ENCODE assay signal across 11 cellular contexts in genomic region chr6:31657406-31658157, GRCh38. TPM values are rescaled to one million over a fixed set of nuclear protein-coding genes. Genes with fewer than 3 reads are reported as not detected.
DNase-seq lines count a peak whose midpoint lies in the region; ATAC-seq, FAIRE-seq and TF ChIP-seq lines count a peak whose summit lies in the region.
"Had no signal": no experiment of that assay in that cellular context is flagged by ENCODE, and none has a peak within 500 bp of the region (broad histone marks: within the 10 kb centered on the region; RNA-seq: fewer than 3 reads in every experiment).

No MANE protein-coding gene starts in this region.

- no peak overlapping the region for H3K4me3 ChIP-seq in H1 (ENCODE audit: extremely low read depth in 1 of 4, insufficient read depth in 2 of 4, low read depth in 3 of 4, low read length in 4 of 4)

- no peak for TF ChIP-seq EP300 in H1 (IDR thresholded peaks at IDR 0.05; ENCODE audit: borderline replicate concordance in 1 of 2, low read depth in 2 of 2, low read length in 2 of 2)

- no peak overlapping the region for H3K9ac ChIP-seq in H1 (replicated peaks in 1 of 4; ENCODE audit: extremely low read depth in 1 of 4, low read depth in 3 of 4, low read length in 3 of 4)

- POLR2A ChIA-PET in H1 (lab: Charles Lee; ENCODE audit: partially characterized antibody): interaction anchor here (1.0 to 25.5 kb wide), 8 partner anchors 6 to 127 kb away, joined by 3 to 883 read pairs (median 12); partner anchors contain the start of genes AIF1, ATP6V1G2, C6orf47 and CSNK2B

- no peak overlapping the region for H3K4ac ChIP-seq in H1 (replicated peaks; ENCODE audit: insufficient read length, low read depth, low read length)

- no peak for ATAC-seq in stimulated activated memory B cell treated with anti-CD40 and anti-IgM and Interleukin-4, amounts not matched to agents 10 μg/mL and 1 μg/mL and 100 μg/mL, for 72 hours
- no peak for ATAC-seq in HG02884 (IDR thresholded peaks at IDR 0.05; ENCODE audit: unreplicated experiment)
- no peak for ATAC-seq in HG02678 (IDR thresholded peaks at IDR 0.05; ENCODE audit: unreplicated experiment)

- no peak overlapping the region for H3K23ac ChIP-seq in H1 (ENCODE audit: insufficient read length)

- no peak overlapping the region for H2BK120ac ChIP-seq in H1 (replicated peaks; ENCODE audit: low read depth, low read length)

- no peaks in the 10 kb centered on the region for H3K9me3 Mint-ChIP-seq in activated T-cell treated with anti-CD3 and anti-CD28 coated beads, Interleukin-2, amount 50 U/mL, for 24 hours
- H3K9me3 Mint-ChIP-seq in T-helper 1 cell treated with Interleukin-12 subunit alpha and Interleukin-12 subunit beta and Interleukin-4 antibody, amounts not matched to agents 30 μg/mL and 1 μg/mL, for 36 hours: no peaks in the 10 kb centered on the region
- no peaks in the 10 kb centered on the region for H3K9me3 Mint-ChIP-seq in stimulated activated memory B cell treated with anti-CD40 and anti-IgM and Interleukin-4, amounts not matched to agents 10 μg/mL and 1 μg/mL and 100 μg/mL, for 72 hours

- H3K27ac Mint-ChIP-seq in activated T-cell treated with anti-CD3 and anti-CD28 coated beads, Interleukin-2, amount 50 U/mL, for 24 hours: peak overlapping the region; percentile 96
- peak overlapping the region; percentile 67 for H3K27ac Mint-ChIP-seq in T-helper 1 cell treated with Interleukin-12 subunit alpha and Interleukin-12 subunit beta and Interleukin-4 antibody, amounts not matched to agents 30 μg/mL and 1 μg/mL, for 36 hours
- peak overlapping the region; percentile 98 for H3K27ac Mint-ChIP-seq in stimulated activated memory B cell treated with anti-CD40 and anti-IgM and Interleukin-4, amounts not matched to agents 10 μg/mL and 1 μg/mL and 100 μg/mL, for 72 hours

- TF ChIP-seq CTCF in H1 (IDR thresholded peaks at IDR 0.05; ENCODE audit: control extremely low read depth in 1 of 3, insufficient read depth in 1 of 3, low read depth in 1 of 3, low read length in 3 of 3): no peak

- no peak overlapping the region for H4K91ac ChIP-seq in H1 (replicated peaks; ENCODE audit: insufficient read length, low read length)

- peaks cover 9% of the 10 kb centered on the region for H3K79me1 ChIP-seq in H1 (ENCODE audit: low read depth, low read length)

- peak overlapping the region; percentile 35; the same call in 1 of the 2 replicates for H2BK5ac ChIP-seq in H1 (ENCODE audit: low read depth, low read length)

- H4K20me1 ChIP-seq in H1 (replicated peaks in 1 of 2; ENCODE audit: control insufficient read depth in 1 of 2, insufficient read depth in 2 of 2, low read length in 2 of 2): peaks cover 0 to 3% of the 10 kb centered on the region in 2 experiments

- no peak overlapping the region for H2BK20ac ChIP-seq in H1 (ENCODE audit: low read length)

- peaks cover 4 to 10% (median 7%) of the 10 kb centered on the region in 4 experiments; a peak in 5 of 8 replicates for H3K36me3 ChIP-seq in H1 (ENCODE audit: control insufficient read depth in 2 of 4, insufficient read depth in 4 of 4, low read length in 3 of 4)

- H3K56ac ChIP-seq in H1 (replicated peaks; ENCODE audit: insufficient read length, low read depth, low read length): no peak overlapping the region

- H2AFZ ChIP-seq in H1 (ENCODE audit: low read length): no peak overlapping the region

- no peak overlapping the region for H4K8ac ChIP-seq in H1 (ENCODE audit: extremely low read depth, insufficient read depth, low read length)

- H3K18ac ChIP-seq in H1 (ENCODE audit: extremely low read depth, low read length): no peak overlapping the region

- no peaks in the 10 kb centered on the region for H3K27me3 ChIP-seq in H1 (replicated peaks in 1 of 4; ENCODE audit: control insufficient read depth in 3 of 4, extremely low read depth in 1 of 4, insufficient read depth in 3 of 4, low read length in 3 of 4)

- H3K23me2 ChIP-seq in H1 (ENCODE audit: low read depth, low read length): peaks cover 4% of the 10 kb centered on the region

- no peak for TF ChIP-seq POLR2A in H1 (IDR thresholded peaks at IDR 0.05; ENCODE audit: control extremely low read depth in 1 of 2, low read depth in 2 of 2, low read length in 2 of 2)

- H3K4me1 ChIP-seq in H1 (replicated peaks in 1 of 4; ENCODE audit: control insufficient read depth in 3 of 4, insufficient read depth in 4 of 4, low read length in 3 of 4): peaks cover 0 to 7% (median 2%) of the 10 kb centered on the region in 4 experiments; a peak in 3 of 7 replicates

- H3K27ac ChIP-seq in H1 (ENCODE audit: low read depth, low read length): no peak overlapping the region

- H3K4me1 Mint-ChIP-seq in activated T-cell treated with anti-CD3 and anti-CD28 coated beads, Interleukin-2, amount 50 U/mL, for 24 hours (ENCODE audit: low read depth): peaks cover 88% of the 10 kb centered on the region
- H3K4me1 Mint-ChIP-seq in T-helper 1 cell treated with Interleukin-12 subunit alpha and Interleukin-12 subunit beta and Interleukin-4 antibody, amounts not matched to agents 30 μg/mL and 1 μg/mL, for 36 hours (ENCODE audit: low read depth): peaks cover 45% of the 10 kb centered on the region
- peaks cover 73% of the 10 kb centered on the region for H3K4me1 Mint-ChIP-seq in stimulated activated memory B cell treated with anti-CD40 and anti-IgM and Interleukin-4, amounts not matched to agents 10 μg/mL and 1 μg/mL and 100 μg/mL, for 72 hours

- H2AK5ac ChIP-seq in H1 (ENCODE audit: low read depth, low read length): no peak overlapping the region

- TF ChIP-seq RAD21 in H1 (IDR thresholded peaks at IDR 0.05 in 1 of 2, conservative IDR thresholded peaks at IDR 0.05 in 1 of 2; ENCODE audit: low read depth in 2 of 2, low read length in 2 of 2): no peak

- CTCF ChIA-PET in H1 (lab: Charles Lee; ENCODE audit: partially characterized antibody): interaction anchor here (0.6 to 3.2 kb wide), 5 partner anchors 51 to 116 kb away, joined by 3 to 9 read pairs (median 6); no protein-coding TSS in a partner anchor

- H2BK15ac ChIP-seq in H1 (ENCODE audit: low read length): no peak overlapping the region

- 83% methylated on average over 6 of the region's 6 CpGs; no CpG with 5 or more reads in 1 of the 2 experiments for WGBS in H1 (ENCODE audit: extremely low coverage in 1 of 2, insufficient coverage in 1 of 2, insufficient read length in 1 of 2, insufficient replicate concordance in 2 of 2, low coverage in 1 of 2, low lambda C conversion rate in 2 of 2, missing lambda C conversion rate in 1 of 2), 2 experiments

- H3K14ac ChIP-seq in H1 (ENCODE audit: insufficient read length): no peak overlapping the region

- no peak overlapping the region for H2BK12ac ChIP-seq in H1 (ENCODE audit: low read depth, low read length)

- DNase-seq in activated T-cell treated with anti-CD3 and anti-CD28 coated beads, Interleukin-2, amount 50 U/mL, for 24 hours: no peak
- DNase-seq in activated T-cell treated with anti-CD3 and anti-CD28 coated beads, Interleukin-2, amount 50 U/mL, for 48 hours: no peak
- no peak for DNase-seq in H1 (ENCODE audit: low read depth in 1 of 2, low spot score in 2 of 2)
- no peak for DNase-seq in NCI-H2196 (lab: John Stamatoyannopoulos, UW; ENCODE audit: unreplicated experiment)
- DNase-seq: mammary epithelial cell, NCI-H1105, NCI-H524 treated with DMSO at 0.1 percent for 48 hours had no signal

- peak overlapping the region; percentile 96 for H3K4me3 Mint-ChIP-seq in activated T-cell treated with anti-CD3 and anti-CD28 coated beads, Interleukin-2, amount 50 U/mL, for 24 hours
- peak overlapping the region; percentile 76 for H3K4me3 Mint-ChIP-seq in T-helper 1 cell treated with Interleukin-12 subunit alpha and Interleukin-12 subunit beta and Interleukin-4 antibody, amounts not matched to agents 30 μg/mL and 1 μg/mL, for 36 hours
- peak overlapping the region; percentile 97 for H3K4me3 Mint-ChIP-seq in stimulated activated memory B cell treated with anti-CD40 and anti-IgM and Interleukin-4, amounts not matched to agents 10 μg/mL and 1 μg/mL and 100 μg/mL, for 72 hours

- H3K9me3 ChIP-seq in H1 (ENCODE audit: insufficient read depth in 2 of 2, low read depth in 1 of 2, low read length in 1 of 2): no peaks in the 10 kb centered on the region

- no peak for FAIRE-seq in H1 (lab: Jason Lieb, UNC)

- no peak overlapping the region for H4K5ac ChIP-seq in H1 (ENCODE audit: insufficient read length, low read depth, low read length)

- no peak overlapping the region for H3K4me2 ChIP-seq in H1 (ENCODE audit: insufficient read depth in 1 of 2, low read depth in 2 of 2, low read length in 2 of 2)

- no peaks in the 10 kb centered on the region for H3K27me3 Mint-ChIP-seq in activated T-cell treated with anti-CD3 and anti-CD28 coated beads, Interleukin-2, amount 50 U/mL, for 24 hours
- no peaks in the 10 kb centered on the region for H3K27me3 Mint-ChIP-seq in T-helper 1 cell treated with Interleukin-12 subunit alpha and Interleukin-12 subunit beta and Interleukin-4 antibody, amounts not matched to agents 30 μg/mL and 1 μg/mL, for 36 hours (ENCODE audit: low read depth)
- no peaks in the 10 kb centered on the region for H3K27me3 Mint-ChIP-seq in stimulated activated memory B cell treated with anti-CD40 and anti-IgM and Interleukin-4, amounts not matched to agents 10 μg/mL and 1 μg/mL and 100 μg/mL, for 72 hours

- peaks cover 87% of the 10 kb centered on the region for H3K36me3 Mint-ChIP-seq in activated T-cell treated with anti-CD3 and anti-CD28 coated beads, Interleukin-2, amount 50 U/mL, for 24 hours (ENCODE audit: low read depth)
- H3K36me3 Mint-ChIP-seq in T-helper 1 cell treated with Interleukin-12 subunit alpha and Interleukin-12 subunit beta and Interleukin-4 antibody, amounts not matched to agents 30 μg/mL and 1 μg/mL, for 36 hours (ENCODE audit: low read depth): peaks cover 42% of the 10 kb centered on the region
- H3K36me3 Mint-ChIP-seq in stimulated activated memory B cell treated with anti-CD40 and anti-IgM and Interleukin-4, amounts not matched to agents 10 μg/mL and 1 μg/mL and 100 μg/mL, for 72 hours: peaks cover 54% of the 10 kb centered on the region

- peaks cover 0 to 22% of the 10 kb centered on the region in 2 experiments; a peak in 2 of 4 replicates for H3K79me2 ChIP-seq in H1 (ENCODE audit: control insufficient read depth in 1 of 2, insufficient read depth in 2 of 2, low read length in 2 of 2)

RNA-seq across cellular contexts. Expression of gene APOM, which starts 1.9 kb away (rescaled TPM):
- 3.4 and 3.8 TPM in 2 replicates for total RNA-seq in H1 (2021; fragmentation: NEBNext Ultra II Directional; extraction: Animal tissue kit (Norgen Biotek cat#: 25700))
- polyA plus RNA-seq in H1 (2011; rRNA removed): 9.2 and 12.0 TPM in 2 replicates
- polyA plus RNA-seq in H1 (2011; cell fraction: cytosol; rRNA removed): 9.2 TPM
- 9.6 TPM for polyA plus RNA-seq in H1 (2011; cell fraction: nucleus; rRNA removed)
- 3.4 to 6.3 TPM (median 5.9 TPM) in 4 replicates for polyA plus RNA-seq in H1 (2012, experiment 1 of 2)
- polyA plus RNA-seq in H1 (2012, experiment 2 of 2): 8.1 TPM
- 5.3 TPM for polyA plus RNA-seq in H1 (2013, experiment 1 of 2)
- polyA plus RNA-seq in H1 (2013, experiment 2 of 2): 5.8 TPM
- polyA minus RNA-seq in H1 (2011; rRNA and poly(A)+ RNA removed): 2.5 and 3.5 TPM in 2 replicates
- polyA minus RNA-seq in H1 (2011; cell fraction: cytosol; rRNA and poly(A)+ RNA removed): 1.8 TPM
- 2.9 TPM for polyA minus RNA-seq in H1 (2011; cell fraction: nucleus; rRNA and poly(A)+ RNA removed)

RNA-seq across cellular contexts. Expression of gene C6orf47, which starts 3.0 kb away (rescaled TPM):
- 14.6 and 15.6 TPM in 2 replicates for total RNA-seq in H1 (2021; fragmentation: NEBNext Ultra II Directional; extraction: Animal tissue kit (Norgen Biotek cat#: 25700))
- polyA plus RNA-seq in H1 (2011; rRNA removed): 4.7 and 7.2 TPM in 2 replicates
- 9.1 TPM for polyA plus RNA-seq in H1 (2011; cell fraction: cytosol; rRNA removed)
- 7.5 TPM for polyA plus RNA-seq in H1 (2011; cell fraction: nucleus; rRNA removed)
- 11.6 to 14.9 TPM (median 13.3 TPM) in 4 replicates for polyA plus RNA-seq in H1 (2012, experiment 1 of 2)
- 6.6 TPM for polyA plus RNA-seq in H1 (2012, experiment 2 of 2)
- polyA plus RNA-seq in H1 (2013, experiment 1 of 2): 8.5 TPM
- 8.5 TPM for polyA plus RNA-seq in H1 (2013, experiment 2 of 2)
- polyA minus RNA-seq in H1 (2011; rRNA and poly(A)+ RNA removed): 6.3 and 7.1 TPM in 2 replicates
- 5.7 TPM for polyA minus RNA-seq in H1 (2011; cell fraction: cytosol; rRNA and poly(A)+ RNA removed)
- polyA minus RNA-seq in H1 (2011; cell fraction: nucleus; rRNA and poly(A)+ RNA removed): 9.6 TPM

RNA-seq across cellular contexts. Expression of gene BAG6, which starts 5.1 kb away (rescaled TPM):
- total RNA-seq in H1 (2021; fragmentation: NEBNext Ultra II Directional; extraction: Animal tissue kit (Norgen Biotek cat#: 25700)): 325 and 354 TPM in 2 replicates
- 199 and 291 TPM in 2 replicates for polyA plus RNA-seq in H1 (2011; rRNA removed)
- 144 TPM for polyA plus RNA-seq in H1 (2011; cell fraction: cytosol; rRNA removed)
- 514 TPM for polyA plus RNA-seq in H1 (2011; cell fraction: nucleus; rRNA removed)
- 272 to 370 TPM (median 354 TPM) in 4 replicates for polyA plus RNA-seq in H1 (2012, experiment 1 of 2)
- polyA plus RNA-seq in H1 (2012, experiment 2 of 2): 428 TPM
- polyA plus RNA-seq in H1 (2013, experiment 1 of 2): 189 TPM
- polyA plus RNA-seq in H1 (2013, experiment 2 of 2): 169 TPM
- 137 and 182 TPM in 2 replicates for polyA minus RNA-seq in H1 (2011; rRNA and poly(A)+ RNA removed)
- polyA minus RNA-seq in H1 (2011; cell fraction: cytosol; rRNA and poly(A)+ RNA removed): 197 TPM
- polyA minus RNA-seq in H1 (2011; cell fraction: nucleus; rRNA and poly(A)+ RNA removed): 153 TPM

RNA-seq across cellular contexts. Expression of gene GPANK1, which starts 7.2 kb away (rescaled TPM):
- 24.5 and 26.9 TPM in 2 replicates for total RNA-seq in H1 (2021; fragmentation: NEBNext Ultra II Directional; extraction: Animal tissue kit (Norgen Biotek cat#: 25700))
- polyA plus RNA-seq in H1 (2011; rRNA removed): 30.2 and 33.2 TPM in 2 replicates
- polyA plus RNA-seq in H1 (2011; cell fraction: cytosol; rRNA removed): 35.8 TPM
- 26.0 TPM for polyA plus RNA-seq in H1 (2011; cell fraction: nucleus; rRNA removed)
- 27.0 to 31.7 TPM (median 30.2 TPM) in 4 replicates for polyA plus RNA-seq in H1 (2012, experiment 1 of 2)
- 37.9 TPM for polyA plus RNA-seq in H1 (2012, experiment 2 of 2)
- 38.6 TPM for polyA plus RNA-seq in H1 (2013, experiment 1 of 2)
- 39.3 TPM for polyA plus RNA-seq in H1 (2013, experiment 2 of 2)
- polyA minus RNA-seq in H1 (2011; rRNA and poly(A)+ RNA removed): 11.8 and 13.0 TPM in 2 replicates
- polyA minus RNA-seq in H1 (2011; cell fraction: cytosol; rRNA and poly(A)+ RNA removed): 12.6 TPM
- 20.1 TPM for polyA minus RNA-seq in H1 (2011; cell fraction: nucleus; rRNA and poly(A)+ RNA removed)

RNA-seq across cellular contexts. Expression of gene CSNK2B, which starts 8.3 kb away (rescaled TPM):
- total RNA-seq in H1 (2021; fragmentation: NEBNext Ultra II Directional; extraction: Animal tissue kit (Norgen Biotek cat#: 25700)): 192 and 208 TPM in 2 replicates
- 147 and 169 TPM in 2 replicates for polyA plus RNA-seq in H1 (2011; rRNA removed)
- 96.0 TPM for polyA plus RNA-seq in H1 (2011; cell fraction: cytosol; rRNA removed)
- polyA plus RNA-seq in H1 (2011; cell fraction: nucleus; rRNA removed): 148 TPM
- 251 to 320 TPM (median 301 TPM) in 4 replicates for polyA plus RNA-seq in H1 (2012, experiment 1 of 2)
- polyA plus RNA-seq in H1 (2012, experiment 2 of 2): 316 TPM
- polyA plus RNA-seq in H1 (2013, experiment 1 of 2): 228 TPM
- polyA plus RNA-seq in H1 (2013, experiment 2 of 2): 232 TPM
- polyA minus RNA-seq in H1 (2011; rRNA and poly(A)+ RNA removed): 114 and 130 TPM in 2 replicates
- 56.7 TPM for polyA minus RNA-seq in H1 (2011; cell fraction: cytosol; rRNA and poly(A)+ RNA removed)
- polyA minus RNA-seq in H1 (2011; cell fraction: nucleus; rRNA and poly(A)+ RNA removed): 46.4 TPM
